17 cellular contexts compared by ENCODE assay signal in the genomic region with DNA sequence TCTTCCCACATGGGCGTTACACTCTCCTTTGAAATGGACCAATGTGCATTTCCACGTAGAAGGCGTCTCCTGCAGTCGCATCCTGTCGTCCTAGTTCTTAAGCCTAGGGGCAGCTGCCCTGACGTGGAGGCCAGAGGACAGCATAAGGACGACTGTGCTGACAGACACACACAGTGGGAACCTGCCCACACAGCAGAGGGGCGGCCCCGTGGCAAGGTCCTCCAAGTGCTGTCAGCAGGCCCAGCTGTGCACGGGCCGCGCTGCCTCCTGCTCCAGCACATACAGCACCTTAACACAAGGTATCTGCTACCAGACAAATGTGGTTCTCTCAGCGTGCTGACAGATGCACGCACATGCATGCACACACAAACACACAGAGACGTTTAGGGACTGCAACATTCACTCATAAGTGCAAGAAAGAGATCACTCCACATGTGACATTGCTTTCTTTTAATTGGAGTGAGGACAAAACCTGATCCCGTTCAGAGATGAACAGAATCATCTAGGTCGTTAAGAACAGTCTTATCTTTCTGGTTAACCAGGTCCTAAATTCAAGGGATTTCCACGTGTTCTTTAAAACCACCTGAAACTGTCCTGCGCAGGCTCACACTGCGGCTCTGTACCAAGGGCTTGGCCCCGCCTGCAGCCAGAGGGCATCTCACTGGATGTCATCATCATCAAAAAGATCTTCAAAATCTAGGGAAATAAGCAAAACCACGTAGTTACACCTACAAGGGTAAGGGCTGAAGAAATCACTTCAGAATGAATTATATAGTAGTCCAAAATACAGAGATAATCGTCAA. TPM values are rescaled to one million over a fixed set of nuclear protein-coding genes. Genes with fewer than 3 reads are reported as not detected.
"Had no signal": no experiment of that assay in that cellular context is flagged by ENCODE, and none has a peak within 500 bp of the region (broad histone marks: within the 10 kb centered on the region; RNA-seq: fewer than 3 reads in every experiment).

No MANE protein-coding gene starts in this region.

- H3K9me3 ChIP-seq: ascending aorta, esophagus muscularis mucosa, uterus had no signal

- H3K4me3 Mint-ChIP-seq: activated CD4-positive, alpha-beta T cell treated with anti-CD3 and anti-CD28 coated beads, Interleukin-2, amount 10 ng/mL, durations not matched to agents 24 days and 14 days; activated naive CD8-positive, alpha-beta T cell treated with anti-CD3 and anti-CD28 coated beads for 36 hours; stimulated activated naive CD8-positive, alpha-beta T cell treated with anti-CD3 and anti-CD28 coated beads, Interleukin-15, amount 100 ng/mL, for 72 hours; WTC11 had no signal

- H3K27ac ChIP-seq: ascending aorta, esophagus muscularis mucosa, uterus had no signal

- H3K27me3 ChIP-seq: ascending aorta, esophagus muscularis mucosa, uterus had no signal

- H3K27me3 Mint-ChIP-seq: activated CD4-positive, alpha-beta T cell treated with anti-CD3 and anti-CD28 coated beads, Interleukin-2, amount 10 ng/mL, durations not matched to agents 24 days and 14 days; activated naive CD8-positive, alpha-beta T cell treated with anti-CD3 and anti-CD28 coated beads for 36 hours; stimulated activated naive CD8-positive, alpha-beta T cell treated with anti-CD3 and anti-CD28 coated beads, Interleukin-15, amount 100 ng/mL, for 72 hours had no signal

- H3K4me3 ChIP-seq: ascending aorta, esophagus muscularis mucosa, uterus had no signal

- ATAC-seq: SK-N-SH treated with all-trans-retinoic acid at 6 μM for 48 hours; stimulated activated naive CD8-positive, alpha-beta T cell treated with anti-CD3 and anti-CD28 coated beads, Interleukin-15, amount 100 ng/mL, for 72 hours; WTC11 had no signal

- DNase-seq: activated CD4-positive, alpha-beta T cell treated with anti-CD3 and anti-CD28 coated beads, Interleukin-2, amount 10 ng/mL, durations not matched to agents 24 days and 14 days; activated naive CD8-positive, alpha-beta T cell treated with anti-CD3 and anti-CD28 coated beads for 36 hours; stimulated activated CD4-positive, alpha-beta T cell treated with anti-CD3 and anti-CD28 coated beads, Interleukin-15, amount 100 ng/mL, for 24 hours; stimulated activated CD4-positive, alpha-beta T cell treated with anti-CD3 and anti-CD28 coated beads, Interleukin-4, amount 100 ng/mL, for 24 hours; stimulated activated naive CD8-positive, alpha-beta T cell treated with anti-CD3 and anti-CD28 coated beads, Interleukin-15, amount 100 ng/mL, for 72 hours; uterus had no signal

- H3K9me3 Mint-ChIP-seq: activated CD4-positive, alpha-beta T cell treated with anti-CD3 and anti-CD28 coated beads, Interleukin-2, amount 10 ng/mL, durations not matched to agents 24 days and 14 days; activated naive CD8-positive, alpha-beta T cell treated with anti-CD3 and anti-CD28 coated beads for 36 hours; nephron; stimulated activated naive CD8-positive, alpha-beta T cell treated with anti-CD3 and anti-CD28 coated beads, Interleukin-15, amount 100 ng/mL, for 72 hours; WTC11 had no signal

- H3K27ac Mint-ChIP-seq: activated CD4-positive, alpha-beta T cell treated with anti-CD3 and anti-CD28 coated beads, Interleukin-2, amount 10 ng/mL, durations not matched to agents 24 days and 14 days; activated naive CD8-positive, alpha-beta T cell treated with anti-CD3 and anti-CD28 coated beads for 36 hours; nephron; stimulated activated naive CD8-positive, alpha-beta T cell treated with anti-CD3 and anti-CD28 coated beads, Interleukin-15, amount 100 ng/mL, for 72 hours; WTC11 had no signal

- H3K36me3 ChIP-seq: uterus had no signal

RNA-seq across cellular contexts. Expression of a gene that starts 9.9 kb away (rescaled TPM):
- total RNA-seq: activated CD4-positive, alpha-beta T cell treated with anti-CD3 and anti-CD28 coated beads, Interleukin-2, amount 10 ng/mL, durations not matched to agents 24 days and 14 days; activated naive CD8-positive, alpha-beta T cell treated with anti-CD3 and anti-CD28 coated beads for 36 hours; ascending aorta; bronchial epithelial cell; esophagus muscularis mucosa; fibroblast of villous mesenchyme; lung microvascular endothelial cell; mucosa of gallbladder; omental fat pad; T-helper 1 cell treated with Interleukin-12 subunit alpha and Interleukin-12 subunit beta and Interleukin-4 antibody, amounts not matched to agents 30 ng/mL and 1 ng/mL, for 36 hours; uterus; WTC11 had no signal
